ENCODE assay signal across 8 cellular contexts in genomic region chr1:236282159-236282716, GRCh38. TPM values are rescaled to one million over a fixed set of nuclear protein-coding genes. Genes with fewer than 3 reads are reported as not detected.
DNase-seq lines count a peak whose midpoint lies in the region; ATAC-seq and TF ChIP-seq lines count a peak whose summit lies in the region.

No MANE protein-coding gene starts in this region.

- peak; percentile 21 for ATAC-seq in GM19395 (IDR thresholded peaks at IDR 0.05; ENCODE audit: unreplicated experiment)

- POLR2A ChIA-PET in BJ (lab: Charles Lee), result no interaction called here

- intact Hi-C loops in activated T-helper 1 cell treated with anti-CD3 and anti-CD28 coated beads, Interleukin-12 subunit alpha, Interleukin-12 subunit beta, Interleukin-2, Interleukin-4 antibody, amounts not matched to agents 30 ng/mL and 10 ng/mL and 1 ng/mL, durations not matched to agents 14 hours and 24 hours and 36 hours (cut with micrococcal nuclease), result loop anchor here (1.0 to 10.0 kb wide), 9 partner anchors 140 to 1907 kb away; partner anchors contain the start of genes B3GALNT2, COA6, GPR137B and HEATR1

- no peaks in the 10 kb centered on the region for H3K36me3 Mint-ChIP-seq in activated T-helper 1 cell treated with anti-CD3 and anti-CD28 coated beads, Interleukin-12 subunit alpha, Interleukin-12 subunit beta, Interleukin-2, Interleukin-4 antibody, amounts not matched to agents 30 ng/mL and 10 ng/mL and 1 ng/mL, durations not matched to agents 14 hours and 24 hours and 36 hours (ENCODE audit: low read depth)

- H3K4me1 Mint-ChIP-seq in activated T-helper 1 cell treated with anti-CD3 and anti-CD28 coated beads, Interleukin-12 subunit alpha, Interleukin-12 subunit beta, Interleukin-2, Interleukin-4 antibody, amounts not matched to agents 30 ng/mL and 10 ng/mL and 1 ng/mL, durations not matched to agents 14 hours and 24 hours and 36 hours (ENCODE audit: low read depth), result peaks cover 45% of the 10 kb centered on the region

- H3K4me3 ChIP-seq in BJ (ENCODE audit: low read depth, low read length) (peak overlapping the region; percentile 83), HUES48 (ENCODE audit: low read depth, low read length) (peak overlapping the region; percentile 79), iPS-18a (ENCODE audit: low read length) (peak overlapping the region; percentile 79)

- H3K27ac ChIP-seq in HUES48 (ENCODE audit: low read depth, low read length), result no peak overlapping the region
- no peak overlapping the region for H3K27ac ChIP-seq in iPS-18a (ENCODE audit: low read length)

- no peak for TF ChIP-seq CTCF in BJ (IDR thresholded peaks at IDR 0.05; ENCODE audit: insufficient read depth, low read depth, low read length)

- CTCF ChIA-PET in BJ (lab: Yijun Ruan, JAX), result no interaction called here

- H3K27me3 ChIP-seq in BJ (ENCODE audit: control insufficient read depth, insufficient read depth, low read length) (peaks cover 10% of the 10 kb centered on the region), HUES48 (ENCODE audit: control insufficient read depth, insufficient read depth, low read length) (peaks cover 34% of the 10 kb centered on the region), iPS-18a (ENCODE audit: control insufficient read depth, insufficient read depth, low read length) (peaks cover 28% of the 10 kb centered on the region)

- no peaks in the 10 kb centered on the region for H3K9me3 ChIP-seq in HUES48 (ENCODE audit: control insufficient read depth, insufficient read depth, low read length)
- H3K9me3 ChIP-seq in iPS-18a (ENCODE audit: control insufficient read depth, low read depth, low read length), result no peaks in the 10 kb centered on the region

- H3K36me3 ChIP-seq in BJ (ENCODE audit: control insufficient read depth, insufficient read depth, low read length) (no peaks in the 10 kb centered on the region), HUES48 (ENCODE audit: control insufficient read depth, insufficient read depth, low read length) (no peaks in the 10 kb centered on the region), iPS-18a (ENCODE audit: control insufficient read depth, low read depth, low read length) (no peaks in the 10 kb centered on the region)

- H3K27me3 Mint-ChIP-seq in activated T-helper 1 cell treated with anti-CD3 and anti-CD28 coated beads, Interleukin-12 subunit alpha, Interleukin-12 subunit beta, Interleukin-2, Interleukin-4 antibody, amounts not matched to agents 30 ng/mL and 10 ng/mL and 1 ng/mL, durations not matched to agents 14 hours and 24 hours and 36 hours (ENCODE audit: insufficient read depth), result peaks cover 14% of the 10 kb centered on the region

- H3K27ac Mint-ChIP-seq in activated T-helper 1 cell treated with anti-CD3 and anti-CD28 coated beads, Interleukin-12 subunit alpha, Interleukin-12 subunit beta, Interleukin-2, Interleukin-4 antibody, amounts not matched to agents 30 ng/mL and 10 ng/mL and 1 ng/mL, durations not matched to agents 14 hours and 24 hours and 36 hours, result peak overlapping the region; percentile 80

- H3K4me1 ChIP-seq in HUES48 (ENCODE audit: control insufficient read depth, insufficient read depth, low read length) (0 out of 2 replicates have a peak, but pooled peaks cover 3% of the 10 kb centered on the region), iPS-18a (ENCODE audit: control insufficient read depth, low read depth, low read length) (peaks cover 2% of the 10 kb centered on the region)

- H3K9ac ChIP-seq in HUES48 (ENCODE audit: low read depth, low read length), result peak overlapping the region; percentile 71
- peak overlapping the region; percentile 57 for H3K9ac ChIP-seq in iPS-18a (ENCODE audit: low read length)

- H3K4me3 Mint-ChIP-seq in activated T-helper 1 cell treated with anti-CD3 and anti-CD28 coated beads, Interleukin-12 subunit alpha, Interleukin-12 subunit beta, Interleukin-2, Interleukin-4 antibody, amounts not matched to agents 30 ng/mL and 10 ng/mL and 1 ng/mL, durations not matched to agents 14 hours and 24 hours and 36 hours, result peak overlapping the region; percentile 90

- H3K9me3 Mint-ChIP-seq in activated T-helper 1 cell treated with anti-CD3 and anti-CD28 coated beads, Interleukin-12 subunit alpha, Interleukin-12 subunit beta, Interleukin-2, Interleukin-4 antibody, amounts not matched to agents 30 ng/mL and 10 ng/mL and 1 ng/mL, durations not matched to agents 14 hours and 24 hours and 36 hours, result no peaks in the 10 kb centered on the region

- no peak for DNase-seq in BJ (ENCODE audit: low read depth)
- DNase-seq in activated T-helper 1 cell treated with anti-CD3 and anti-CD28 coated beads, Interleukin-12 subunit alpha, Interleukin-12 subunit beta, Interleukin-2, Interleukin-4 antibody, amounts not matched to agents 30 ng/mL and 10 ng/mL and 1 ng/mL, durations not matched to agents 14 hours and 24 hours and 36 hours (ENCODE audit: low spot score), result no peak
- peak; percentile 56 for DNase-seq in stimulated activated CD8-positive, alpha-beta memory T cell treated with anti-CD3 and anti-CD28 coated beads, Interleukin-4, amount 100 ng/mL, for 48 hours
- DNase-seq in NCI-H510A (lab: John Stamatoyannopoulos, UW), result no peak
- no peak for DNase-seq in NCI-H524 treated with DMSO at 0.1 percent for 48 hours (lab: John Stamatoyannopoulos, UW)

RNA-seq across cellular contexts. Expression of gene ERO1B, which starts 0.5 kb away (rescaled TPM):
- polyA plus RNA-seq in BJ (2011; rRNA removed), result 0.74 and 2.2 TPM in 2 replicates
- 0.31 and 0.43 TPM in 2 replicates for polyA minus RNA-seq in BJ (2011; rRNA and poly(A)+ RNA removed)
- 2.1 and 2.4 TPM in 2 replicates for total RNA-seq in activated T-helper 1 cell treated with anti-CD3 and anti-CD28 coated beads, Interleukin-12 subunit alpha, Interleukin-12 subunit beta, Interleukin-2, Interleukin-4 antibody, amounts not matched to agents 30 ng/mL and 10 ng/mL and 1 ng/mL, durations not matched to agents 14 hours and 24 hours and 36 hours
